Comparison of ENCODE assay signal across 8 cellular contexts in the genomic region with DNA sequence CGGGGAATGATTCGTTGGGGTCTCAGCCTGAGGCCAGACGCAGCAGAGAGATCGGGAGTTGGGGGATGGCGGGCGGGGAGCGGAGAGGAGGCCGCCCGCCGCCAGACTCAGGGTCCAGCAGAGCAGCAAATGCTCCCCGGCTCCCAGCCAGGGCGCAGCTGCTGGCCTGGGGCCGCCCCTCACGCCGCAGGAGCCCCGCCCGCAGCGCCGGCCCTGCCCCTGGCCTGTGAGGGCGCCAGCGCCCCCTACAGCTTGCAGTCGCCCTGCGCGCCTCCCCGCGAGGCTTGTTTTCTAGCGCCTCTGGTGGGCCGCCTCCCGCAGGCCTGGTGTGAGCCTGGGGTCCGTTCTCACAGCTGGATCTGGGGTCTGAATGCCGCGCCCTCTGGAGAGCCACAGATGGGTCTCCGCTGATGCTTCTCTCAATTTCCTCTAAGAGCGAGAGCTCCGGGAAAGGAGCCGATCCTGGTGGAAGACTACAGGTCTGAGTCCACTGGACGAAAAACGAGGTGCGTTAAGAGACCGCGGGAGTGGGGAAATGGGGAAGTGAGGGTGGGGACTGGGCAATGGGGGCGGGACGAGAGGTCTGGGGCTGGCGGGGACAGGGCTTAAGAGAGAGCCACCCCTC. TPM values are rescaled to one million over a fixed set of nuclear protein-coding genes. Genes with fewer than 3 reads are reported as not detected.
DNase-seq lines count a peak whose midpoint lies in the region; ATAC-seq and TF ChIP-seq lines count a peak whose summit lies in the region.

No MANE protein-coding gene starts in this region.

- peak; percentile 87 for ATAC-seq in GM21423 (IDR thresholded peaks at IDR 0.05; ENCODE audit: unreplicated experiment)

- H3K4me1 ChIP-seq in HUES48 (ENCODE audit: control insufficient read depth, insufficient read depth, low read length), result peaks cover 33% of the 10 kb centered on the region
- H3K4me1 ChIP-seq in OCI-LY1 (ENCODE audit: insufficient read depth, low read length, severe bottlenecking), result peaks cover 26% of the 10 kb centered on the region

- DNase-seq in DMS 273 treated with DMSO at 0.1 percent for 48 hours (lab: John Stamatoyannopoulos, UW) (peak; percentile 71), activated T-cell treated with anti-CD3 and anti-CD28 coated beads for 24 hours (ENCODE audit: low read depth) (peak; percentile 91), epithelial cell of prostate (ENCODE audit: low read depth, low spot score) (peak; percentile 39), mucosa of gallbladder (ENCODE audit: low spot score) (peak; percentile 96)
- DNase-seq in stimulated activated CD8-positive, alpha-beta memory T cell treated with anti-CD3 and anti-CD28 coated beads, Interleukin-4, amount 100 ng/mL, for 24 hours (ENCODE audit: low read depth), result peak; percentile 92

- H3K4me2 ChIP-seq in OCI-LY1 (ENCODE audit: low read length), result peak overlapping the region; percentile 94

- H2AFZ ChIP-seq in OCI-LY1 (ENCODE audit: low read length), result peak overlapping the region; percentile 87

- H3K36me3 ChIP-seq in HUES48 (ENCODE audit: control insufficient read depth, insufficient read depth, low read length) (no peaks in the 10 kb centered on the region), OCI-LY1 (ENCODE audit: insufficient read depth, low read length) (peaks cover 6% of the 10 kb centered on the region; the same call in 1 of the 2 replicates)

- H3K4me3 ChIP-seq in HUES48 (ENCODE audit: low read depth, low read length) (peak overlapping the region; percentile 73), OCI-LY1 (ENCODE audit: low read depth, low read length, poor library complexity, severe bottlenecking) (peak overlapping the region; percentile 67)

- H3K27me3 ChIP-seq in HUES48 (ENCODE audit: control insufficient read depth, insufficient read depth, low read length) (no peaks in the 10 kb centered on the region), OCI-LY1 (ENCODE audit: insufficient read depth, low read length) (no peaks in the 10 kb centered on the region)

- no peaks in the 10 kb centered on the region for H3K9me3 ChIP-seq in HUES48 (ENCODE audit: control insufficient read depth, insufficient read depth, low read length)
- H3K9me3 ChIP-seq in OCI-LY1 (ENCODE audit: low read length), result no peaks in the 10 kb centered on the region

- no peaks in the 10 kb centered on the region for H3K9me2 ChIP-seq in OCI-LY1 (ENCODE audit: low read depth, low read length)

- no peaks in the 10 kb centered on the region for H4K20me1 ChIP-seq in OCI-LY1 (ENCODE audit: insufficient read depth, low read length)

- peak overlapping the region; percentile 60 for H3K9ac ChIP-seq in HUES48 (ENCODE audit: low read depth, low read length)
- peak overlapping the region; percentile 81 for H3K9ac ChIP-seq in OCI-LY1 (ENCODE audit: low read length)

- TF ChIP-seq CTCF in OCI-LY1 (IDR thresholded peaks at IDR 0.05; ENCODE audit: low read length), result peak; percentile 99

- peak overlapping the region; percentile 50 for H3K27ac ChIP-seq in HUES48 (ENCODE audit: low read depth, low read length)
- peak overlapping the region; percentile 70 for H3K27ac ChIP-seq in OCI-LY1 (ENCODE audit: low read depth, low read length, poor library complexity, severe bottlenecking)
- peak overlapping the region; percentile 71 for H3K27ac ChIP-seq in epithelial cell of prostate

- no peaks in the 10 kb centered on the region for H3F3A ChIP-seq in OCI-LY1 (ENCODE audit: insufficient read depth, low read length)

- H3K79me2 ChIP-seq in OCI-LY1 (ENCODE audit: insufficient read depth, low read length), result no peaks in the 10 kb centered on the region

RNA-seq across cellular contexts. Expression of gene TRIM38, which starts 29.9 kb away (rescaled TPM):
- total RNA-seq in mucosa of gallbladder, result 12.4 TPM

Comparison
In these comparisons a context has a peak if more than half of its experiments do, and no peak if none do; other contexts are left out.
1. Peak in every context shown above with its lines: DNase-seq, ATAC-seq, H3K4me3 ChIP-seq and H3K27ac ChIP-seq.
2. DNase-seq: peak in every context shown above with its lines; median percentile 96 in mucosa of gallbladder; 92 in stimulated activated CD8-positive, alpha-beta memory T cell treated with anti-CD3 and anti-CD28 coated beads, Interleukin-4, amount 100 ng/mL, for 24 hours; 91 in activated T-cell treated with anti-CD3 and anti-CD28 coated beads for 24 hours; 71 in DMS 273 treated with DMSO at 0.1 percent for 48 hours; 39 in epithelial cell of prostate.